31 cellular contexts compared by ENCODE assay signal in genomic region chr4:18442957-18443356, GRCh38.
"Had no signal": no experiment of that assay in that cellular context is flagged by ENCODE, and none has a peak within 500 bp of the region (broad histone marks: within the 10 kb centered on the region; RNA-seq: fewer than 3 reads in every experiment).

No MANE protein-coding gene starts in this region.

- H3K4me1 ChIP-seq: SJCRH30 had no signal

- ATAC-seq: Panc1, Right ventricle myocardium inferior, SK-N-SH treated with all-trans-retinoic acid at 6 μM for 48 hours, T-cell had no signal

- H3K27ac ChIP-seq: PC-9, RWPE1, SJCRH30, SK-N-MC had no signal

- DNase-seq: MM.1S, MV-4-11, NCI-H1092, NCI-H1105, NCI-H1417 treated with DMSO at 0.1 percent for 48 hours, NCI-H1436 treated with DMSO at 0.1 percent for 48 hours, NCI-H1694, NCI-H187, NCI-H1930, NCI-H2029 treated with DMSO at 0.1 percent for 48 hours, NCI-H2081 treated with DMSO at 0.1 percent for 48 hours, NCI-H2107, NCI-H2171, NCI-H226, NCI-H446 treated with DMSO at 0.1 percent for 48 hours, NCI-H510A, NCI-H524, NCI-H526, NCI-H69, NCI-H748 treated with DMSO at 0.1 percent for 48 hours, NCI-H82, PC-9, SHP77, SIG-M5, SJCRH30, T-cell had no signal

- H3K27me3 ChIP-seq: SJCRH30 had no signal

- H3K4me3 ChIP-seq: PC-9, SJCRH30, SK-N-MC had no signal

- H3K36me3 ChIP-seq: SJCRH30 had no signal

- H3K9me3 ChIP-seq: SJCRH30 had no signal
